Comparison of ENCODE assay signal across 11 cellular contexts in genomic region chr14:93956514-93957332, GRCh38. TPM values are rescaled to one million over a fixed set of nuclear protein-coding genes. Genes with fewer than 3 reads are reported as not detected.
DNase-seq lines count a peak whose midpoint lies in the region; ATAC-seq, FAIRE-seq and TF ChIP-seq lines count a peak whose summit lies in the region.
"Had no signal": no experiment of that assay in that cellular context is flagged by ENCODE, and none has a peak within 500 bp of the region (broad histone marks: within the 10 kb centered on the region; RNA-seq: fewer than 3 reads in every experiment).

No MANE protein-coding gene starts in this region.

- no peak overlapping the region for H2AFZ ChIP-seq in HepG2 (ENCODE audit: low read length)

- H3K9me3 ChIP-seq in HepG2 (ENCODE audit: low read length) = no peaks in the 10 kb centered on the region
- H3K9me3 ChIP-seq: prostate gland had no signal

- H3K9me3 Mint-ChIP-seq in stimulated activated naive CD8-positive, alpha-beta T cell treated with anti-CD3 and anti-CD28 coated beads, Interleukin-15, Interleukin-2, amounts not matched to agents 100 ng/mL and 50 ng/mL, for 24 hours = no peaks in the 10 kb centered on the region
- H3K9me3 Mint-ChIP-seq in activated T-helper 1 cell treated with anti-CD3 and anti-CD28 coated beads, Interleukin-12 subunit alpha, Interleukin-12 subunit beta, Interleukin-2, Interleukin-4 antibody, amounts not matched to agents 30 ng/mL and 10 ng/mL and 1 ng/mL, durations not matched to agents 14 hours and 24 hours and 36 hours = no peaks in the 10 kb centered on the region

- no peaks in the 10 kb centered on the region for H3K27me3 Mint-ChIP-seq in stimulated activated naive CD8-positive, alpha-beta T cell treated with anti-CD3 and anti-CD28 coated beads, Interleukin-15, Interleukin-2, amounts not matched to agents 100 ng/mL and 50 ng/mL, for 24 hours
- H3K27me3 Mint-ChIP-seq in activated T-helper 1 cell treated with anti-CD3 and anti-CD28 coated beads, Interleukin-12 subunit alpha, Interleukin-12 subunit beta, Interleukin-2, Interleukin-4 antibody, amounts not matched to agents 30 ng/mL and 10 ng/mL and 1 ng/mL, durations not matched to agents 14 hours and 24 hours and 36 hours (ENCODE audit: insufficient read depth) = no peaks in the 10 kb centered on the region

- CTCF ChIA-PET in HepG2 (lab: Yijun Ruan, JAX; ENCODE audit: low intra/inter-chr PET ratio, low total read pairs) = no interaction called here

- no peak for TF ChIP-seq CTCF in HepG2 (CRISPR knock-in tag; IDR thresholded peaks at IDR 0.05)

- peak overlapping the region; percentile 99 for H3K27ac Mint-ChIP-seq in stimulated activated naive CD8-positive, alpha-beta T cell treated with anti-CD3 and anti-CD28 coated beads, Interleukin-15, Interleukin-2, amounts not matched to agents 100 ng/mL and 50 ng/mL, for 24 hours
- H3K27ac Mint-ChIP-seq in activated T-helper 1 cell treated with anti-CD3 and anti-CD28 coated beads, Interleukin-12 subunit alpha, Interleukin-12 subunit beta, Interleukin-2, Interleukin-4 antibody, amounts not matched to agents 30 ng/mL and 10 ng/mL and 1 ng/mL, durations not matched to agents 14 hours and 24 hours and 36 hours = peak overlapping the region; percentile 100

- FAIRE-seq in HepG2 (lab: Jason Lieb, UNC) = no peak

- TF ChIP-seq POLR2A in HepG2 (IDR thresholded peaks at IDR 0.05; ENCODE audit: insufficient read depth in 1 of 2, low read depth in 2 of 2, low read length in 2 of 2) = no peak

- no peak for ATAC-seq in stimulated activated naive CD8-positive, alpha-beta T cell treated with anti-CD3 and anti-CD28 coated beads, Interleukin-15, Interleukin-2, amounts not matched to agents 100 U/mL and 50 U/mL, for 24 hours
- no peak for ATAC-seq in HepG2
- no peak for ATAC-seq in GM21825 (IDR thresholded peaks at IDR 0.05; ENCODE audit: unreplicated experiment)

- H3K27me3 ChIP-seq in HepG2 (ENCODE audit: control insufficient read depth in 1 of 2, insufficient read depth in 2 of 2, low read length in 2 of 2) = no peaks in the 10 kb centered on the region

- no TSS peak for BruUV-seq in HepG2 (replicated peaks; lab: Mats Ljungman, UMichigan)

- no peak for TF ChIP-seq RAD21 in HepG2 (CRISPR knock-in tag; IDR thresholded peaks at IDR 0.05)

- peaks cover 95% of the 10 kb centered on the region for H3K4me1 Mint-ChIP-seq in stimulated activated naive CD8-positive, alpha-beta T cell treated with anti-CD3 and anti-CD28 coated beads, Interleukin-15, Interleukin-2, amounts not matched to agents 100 ng/mL and 50 ng/mL, for 24 hours (ENCODE audit: low read depth)
- H3K4me1 Mint-ChIP-seq in activated T-helper 1 cell treated with anti-CD3 and anti-CD28 coated beads, Interleukin-12 subunit alpha, Interleukin-12 subunit beta, Interleukin-2, Interleukin-4 antibody, amounts not matched to agents 30 ng/mL and 10 ng/mL and 1 ng/mL, durations not matched to agents 14 hours and 24 hours and 36 hours (ENCODE audit: low read depth) = peaks cover 99% of the 10 kb centered on the region

- H3K9ac ChIP-seq in HepG2 (ENCODE audit: insufficient read depth, low read depth, low read length) = peak overlapping the region; percentile 55

- H3K27ac ChIP-seq in HepG2 (ENCODE audit: extremely low read length, insufficient read depth, low read length) = no peak overlapping the region
- H3K27ac ChIP-seq: prostate gland had no signal

- DNase-seq in stimulated activated naive CD8-positive, alpha-beta T cell treated with anti-CD3 and anti-CD28 coated beads, Interleukin-15, Interleukin-2, amounts not matched to agents 100 U/mL and 50 U/mL, for 24 hours = no peak
- DNase-seq in activated T-helper 1 cell treated with anti-CD3 and anti-CD28 coated beads, Interleukin-12 subunit alpha, Interleukin-12 subunit beta, Interleukin-2, Interleukin-4 antibody, amounts not matched to agents 30 ng/mL and 10 ng/mL and 1 ng/mL, durations not matched to agents 14 hours and 24 hours and 36 hours (ENCODE audit: low spot score) = no peak
- DNase-seq in HepG2 (ENCODE audit: low spot score) (no peak), NCI-H1436 treated with DMSO at 0.1 percent for 48 hours (lab: John Stamatoyannopoulos, UW) (no peak), occipital lobe (lab: John Stamatoyannopoulos, UW) (no peak)
- DNase-seq in stimulated activated CD4-positive, alpha-beta T cell treated with anti-CD3 and anti-CD28 coated beads, Interleukin-4, amount 100 ng/mL, for 4 hours = no peak
- DNase-seq: NCI-H526 had no signal

- H3K4me2 ChIP-seq in HepG2 (ENCODE audit: low read depth, low read length) = peak overlapping the region; percentile 81

- WGBS in HepG2 (ENCODE audit: low lambda C conversion rate) = 11% methylated on average over 11 of the region's 14 CpGs

- H3K79me2 ChIP-seq in HepG2 (ENCODE audit: insufficient read depth, low read length) = no peaks in the 10 kb centered on the region

- peak overlapping the region; percentile 40 for H3K4me3 Mint-ChIP-seq in stimulated activated naive CD8-positive, alpha-beta T cell treated with anti-CD3 and anti-CD28 coated beads, Interleukin-15, Interleukin-2, amounts not matched to agents 100 ng/mL and 50 ng/mL, for 24 hours
- H3K4me3 Mint-ChIP-seq in activated T-helper 1 cell treated with anti-CD3 and anti-CD28 coated beads, Interleukin-12 subunit alpha, Interleukin-12 subunit beta, Interleukin-2, Interleukin-4 antibody, amounts not matched to agents 30 ng/mL and 10 ng/mL and 1 ng/mL, durations not matched to agents 14 hours and 24 hours and 36 hours = peak overlapping the region; percentile 76

- H3K36me3 Mint-ChIP-seq in stimulated activated naive CD8-positive, alpha-beta T cell treated with anti-CD3 and anti-CD28 coated beads, Interleukin-15, Interleukin-2, amounts not matched to agents 100 ng/mL and 50 ng/mL, for 24 hours (ENCODE audit: low read depth) = peaks cover 7% of the 10 kb centered on the region
- H3K36me3 Mint-ChIP-seq in activated T-helper 1 cell treated with anti-CD3 and anti-CD28 coated beads, Interleukin-12 subunit alpha, Interleukin-12 subunit beta, Interleukin-2, Interleukin-4 antibody, amounts not matched to agents 30 ng/mL and 10 ng/mL and 1 ng/mL, durations not matched to agents 14 hours and 24 hours and 36 hours (ENCODE audit: low read depth) = peaks cover 28% of the 10 kb centered on the region

- intact Hi-C loops in activated T-helper 1 cell treated with anti-CD3 and anti-CD28 coated beads, Interleukin-12 subunit alpha, Interleukin-12 subunit beta, Interleukin-2, Interleukin-4 antibody, amounts not matched to agents 30 ng/mL and 10 ng/mL and 1 ng/mL, durations not matched to agents 14 hours and 24 hours and 36 hours (cut with micrococcal nuclease) = no loop called here
- intact Hi-C loops in HepG2 (cut with micrococcal nuclease; ENCODE audit: unreplicated experiment) = loop anchor here (10.0 kb wide), 1 partner anchor 178 kb away; no protein-coding TSS in a partner anchor

- H4K20me1 ChIP-seq in HepG2 (ENCODE audit: insufficient read depth, low read length) = no peaks in the 10 kb centered on the region

- in situ Hi-C loops in HepG2 (cut with HindIII; ENCODE audit: extremely low pct_ligation_motif_present, low pct_unique_long_range_greater_than_20kb) = no loop called here

- peaks cover 91% of the 10 kb centered on the region for H3K4me1 ChIP-seq in HepG2 (ENCODE audit: insufficient read depth, low read length)
- H3K4me1 ChIP-seq: prostate gland had no signal

- POLR2A ChIA-PET in HepG2 (lab: Yijun Ruan, JAX) = interaction anchor here (1.2 to 2.4 kb wide), 4 partner anchors 9 to 17 kb away, joined by 5 to 11 read pairs (median 8); no protein-coding TSS in a partner anchor

- H3K36me3 ChIP-seq in HepG2 (replicated peaks in 1 of 2; ENCODE audit: control insufficient read depth in 1 of 2, insufficient read depth in 2 of 2, low read length in 2 of 2) = no peaks in the 10 kb centered on the region
- H3K36me3 ChIP-seq: prostate gland had no signal

- peak overlapping the region in 2 of 3 experiments; percentile 18 to 63; a peak in 4 of 6 replicates for H3K4me3 ChIP-seq in HepG2 (replicated peaks in 1 of 3; ENCODE audit: insufficient read depth in 1 of 3, low read depth in 2 of 3, low read length in 3 of 3)
- H3K4me3 ChIP-seq: prostate gland had no signal

- no peak for TF ChIP-seq EP300 in HepG2 (IDR thresholded peaks at IDR 0.05; ENCODE audit: low read depth in 2 of 2, low read length in 2 of 2)
- no peak for TF ChIP-seq EP300 in HepG2 (CRISPR knock-in tag; IDR thresholded peaks at IDR 0.05; ENCODE audit: borderline replicate concordance)

RNA-seq across cellular contexts. Expression of gene ASB2, which starts 19.6 kb away (rescaled TPM):
- 21.1 and 23.4 TPM in 2 replicates for total RNA-seq in activated T-helper 1 cell treated with anti-CD3 and anti-CD28 coated beads, Interleukin-12 subunit alpha, Interleukin-12 subunit beta, Interleukin-2, Interleukin-4 antibody, amounts not matched to agents 30 ng/mL and 10 ng/mL and 1 ng/mL, durations not matched to agents 14 hours and 24 hours and 36 hours
- 0.46 and 0.82 TPM in 2 replicates for total RNA-seq in HepG2 (2016; rRNA removed; fragmentation: Illumina TruSeq; extraction: Trizol)
- total RNA-seq in HepG2 (2016; cell fraction: cytosol; rRNA removed; fragmentation: Illumina TruSeq; extraction: Trizol; ENCODE audit: low read depth) = 0.26 and 0.40 TPM in 2 replicates
- total RNA-seq in HepG2 (2016; cell fraction: insoluble cytoplasmic fraction; rRNA removed; fragmentation: Illumina TruSeq; extraction: Trizol) = 0.62 and 0.93 TPM in 2 replicates
- total RNA-seq in HepG2 (2016; cell fraction: membrane; rRNA removed; fragmentation: Illumina TruSeq; extraction: Trizol) = 0.37 and 0.83 TPM in 2 replicates
- total RNA-seq in HepG2 (2016; cell fraction: nucleus; rRNA removed; fragmentation: Illumina TruSeq; extraction: Trizol) = 1.1 and 1.3 TPM in 2 replicates
- polyA plus RNA-seq in HepG2 (2011; rRNA removed) = 4.1 and 4.5 TPM in 2 replicates
- 4.5 and 6.1 TPM in 2 replicates for polyA plus RNA-seq in HepG2 (2011; cell fraction: cytosol; rRNA removed)
- 9.6 and 13.9 TPM in 2 replicates for polyA plus RNA-seq in HepG2 (2011; cell fraction: nucleus; rRNA removed)
- 0.48 and 0.80 TPM in 2 replicates for polyA plus RNA-seq in HepG2 (2012)
- 0.21 and 0.37 TPM in 2 replicates for polyA plus RNA-seq in HepG2 (2016; cell fraction: cytosol; fragmentation: Illumina TruSeq; extraction: Trizol; ENCODE audit: low read depth)
- 0.58 and 0.71 TPM in 2 replicates for polyA plus RNA-seq in HepG2 (2016; cell fraction: insoluble cytoplasmic fraction; fragmentation: Illumina TruSeq; extraction: Trizol; ENCODE audit: low read depth)
- 0.35 and 0.43 TPM in 2 replicates for polyA plus RNA-seq in HepG2 (2016; cell fraction: membrane; fragmentation: Illumina TruSeq; extraction: Trizol; ENCODE audit: low read depth)
- polyA plus RNA-seq in HepG2 (2016; cell fraction: nucleus; fragmentation: Illumina TruSeq; extraction: Trizol; ENCODE audit: insufficient read depth, low read depth) = 1.0 and 1.6 TPM in 2 replicates
- polyA minus RNA-seq in HepG2 (2011; rRNA and poly(A)+ RNA removed; ENCODE audit: low replicate concordance) = 14.4 TPM in 1 of 2 replicates, not detected in the other
- polyA minus RNA-seq in HepG2 (2011; cell fraction: cytosol; rRNA and poly(A)+ RNA removed) = 3.1 and 3.4 TPM in 2 replicates
- polyA minus RNA-seq in HepG2 (2011; cell fraction: nucleus; rRNA and poly(A)+ RNA removed) = 3.7 and 6.6 TPM in 2 replicates
- not detected for total RNA-seq in occipital lobe

RNA-seq across cellular contexts. Expression of gene FAM181A, which starts 29.6 kb away (rescaled TPM):
- not detected in 2 replicates for total RNA-seq in activated T-helper 1 cell treated with anti-CD3 and anti-CD28 coated beads, Interleukin-12 subunit alpha, Interleukin-12 subunit beta, Interleukin-2, Interleukin-4 antibody, amounts not matched to agents 30 ng/mL and 10 ng/mL and 1 ng/mL, durations not matched to agents 14 hours and 24 hours and 36 hours
- total RNA-seq in HepG2 (2016; rRNA removed; fragmentation: Illumina TruSeq; extraction: Trizol) (1.1 and 1.5 TPM in 2 replicates), occipital lobe (3.0 TPM)
- 0.18 and 0.51 TPM in 2 replicates for total RNA-seq in HepG2 (2016; cell fraction: cytosol; rRNA removed; fragmentation: Illumina TruSeq; extraction: Trizol; ENCODE audit: low read depth)
- total RNA-seq in HepG2 (2016; cell fraction: insoluble cytoplasmic fraction; rRNA removed; fragmentation: Illumina TruSeq; extraction: Trizol) = 0.95 and 1.2 TPM in 2 replicates
- total RNA-seq in HepG2 (2016; cell fraction: membrane; rRNA removed; fragmentation: Illumina TruSeq; extraction: Trizol) = 1.1 and 1.4 TPM in 2 replicates
- total RNA-seq in HepG2 (2016; cell fraction: nucleus; rRNA removed; fragmentation: Illumina TruSeq; extraction: Trizol) = 0.38 and 1.1 TPM in 2 replicates
- polyA plus RNA-seq in HepG2 (2011; rRNA removed) = 0.80 and 1.1 TPM in 2 replicates
- 0.47 and 0.89 TPM in 2 replicates for polyA plus RNA-seq in HepG2 (2011; cell fraction: cytosol; rRNA removed)
- polyA plus RNA-seq in HepG2 (2011; cell fraction: nucleus; rRNA removed) = 0.45 and 0.61 TPM in 2 replicates
- 0.69 and 0.97 TPM in 2 replicates for polyA plus RNA-seq in HepG2 (2012)
- 0.54 and 0.60 TPM in 2 replicates for polyA plus RNA-seq in HepG2 (2016; cell fraction: cytosol; fragmentation: Illumina TruSeq; extraction: Trizol; ENCODE audit: low read depth)
- 1.4 and 1.8 TPM in 2 replicates for polyA plus RNA-seq in HepG2 (2016; cell fraction: insoluble cytoplasmic fraction; fragmentation: Illumina TruSeq; extraction: Trizol; ENCODE audit: low read depth)
- 0.57 and 0.84 TPM in 2 replicates for polyA plus RNA-seq in HepG2 (2016; cell fraction: membrane; fragmentation: Illumina TruSeq; extraction: Trizol; ENCODE audit: low read depth)
- polyA plus RNA-seq in HepG2 (2016; cell fraction: nucleus; fragmentation: Illumina TruSeq; extraction: Trizol; ENCODE audit: insufficient read depth, low read depth) = 1.6 and 2.1 TPM in 2 replicates
- polyA minus RNA-seq in HepG2 (2011; rRNA and poly(A)+ RNA removed; ENCODE audit: low replicate concordance) = 1.6 TPM in 1 of 2 replicates, not detected in the other
- not detected in 2 replicates for polyA minus RNA-seq in HepG2 (2011; cell fraction: cytosol; rRNA and poly(A)+ RNA removed)
- polyA minus RNA-seq in HepG2 (2011; cell fraction: nucleus; rRNA and poly(A)+ RNA removed) = not detected in 2 replicates
- total RNA-seq: glomerular endothelial cell had no signal

RNA-seq across cellular contexts. Expression of gene CCDC197, which starts 40.4 kb away (rescaled TPM):
- 0.13 TPM in 1 of 2 replicates, not detected in the other for total RNA-seq in activated T-helper 1 cell treated with anti-CD3 and anti-CD28 coated beads, Interleukin-12 subunit alpha, Interleukin-12 subunit beta, Interleukin-2, Interleukin-4 antibody, amounts not matched to agents 30 ng/mL and 10 ng/mL and 1 ng/mL, durations not matched to agents 14 hours and 24 hours and 36 hours
- total RNA-seq in HepG2 (2016; rRNA removed; fragmentation: Illumina TruSeq; extraction: Trizol) = 0.11 TPM in 1 of 2 replicates, not detected in the other
- total RNA-seq in HepG2 (2016; cell fraction: cytosol; rRNA removed; fragmentation: Illumina TruSeq; extraction: Trizol; ENCODE audit: low read depth) = not detected in 2 replicates
- total RNA-seq in HepG2 (2016; cell fraction: insoluble cytoplasmic fraction; rRNA removed; fragmentation: Illumina TruSeq; extraction: Trizol) = not detected in 2 replicates
- not detected in 2 replicates for total RNA-seq in HepG2 (2016; cell fraction: membrane; rRNA removed; fragmentation: Illumina TruSeq; extraction: Trizol)
- not detected in 2 replicates for total RNA-seq in HepG2 (2016; cell fraction: nucleus; rRNA removed; fragmentation: Illumina TruSeq; extraction: Trizol)
- polyA plus RNA-seq in HepG2 (2011; rRNA removed) = 0.13 TPM in 1 of 2 replicates, not detected in the other
- not detected in 2 replicates for polyA plus RNA-seq in HepG2 (2011; cell fraction: cytosol; rRNA removed)
- polyA plus RNA-seq in HepG2 (2011; cell fraction: nucleus; rRNA removed) = 0.17 TPM in 1 of 2 replicates, not detected in the other
- polyA plus RNA-seq in HepG2 (2012) = 0.11 TPM in 1 of 2 replicates, not detected in the other
- polyA plus RNA-seq in HepG2 (2016; cell fraction: cytosol; fragmentation: Illumina TruSeq; extraction: Trizol; ENCODE audit: low read depth) = not detected in 2 replicates
- polyA plus RNA-seq in HepG2 (2016; cell fraction: insoluble cytoplasmic fraction; fragmentation: Illumina TruSeq; extraction: Trizol; ENCODE audit: low read depth) = not detected in 2 replicates
- 0.16 TPM in 1 of 2 replicates, not detected in the other for polyA plus RNA-seq in HepG2 (2016; cell fraction: membrane; fragmentation: Illumina TruSeq; extraction: Trizol; ENCODE audit: low read depth)
- polyA plus RNA-seq in HepG2 (2016; cell fraction: nucleus; fragmentation: Illumina TruSeq; extraction: Trizol; ENCODE audit: insufficient read depth, low read depth) = 0.33 TPM in 1 of 2 replicates, not detected in the other
- 0.20 TPM in 1 of 2 replicates, not detected in the other for polyA minus RNA-seq in HepG2 (2011; rRNA and poly(A)+ RNA removed; ENCODE audit: low replicate concordance)
- polyA minus RNA-seq in HepG2 (2011; cell fraction: cytosol; rRNA and poly(A)+ RNA removed) = not detected in 2 replicates
- polyA minus RNA-seq in HepG2 (2011; cell fraction: nucleus; rRNA and poly(A)+ RNA removed) = not detected in 2 replicates
- not detected for total RNA-seq in occipital lobe
- total RNA-seq: glomerular endothelial cell, prostate gland had no signal
